In genomic region chr11:65884716-65885092, GRCh38 we compare ENCODE assay signal across 8 cellular contexts. TPM values are rescaled to one million over a fixed set of nuclear protein-coding genes. Genes with fewer than 3 reads are reported as not detected.
DNase-seq lines count a peak whose midpoint lies in the region; ATAC-seq, FAIRE-seq and TF ChIP-seq lines count a peak whose summit lies in the region.

No MANE protein-coding gene starts in this region.

- no peak overlapping the region for H3K4me3 Mint-ChIP-seq in WTC11

- peak; percentile 16 to 49; a peak in 5 of 6 replicates for ATAC-seq in A549
- peak; percentile 33 for ATAC-seq in GM18867 (IDR thresholded peaks at IDR 0.05; ENCODE audit: unreplicated experiment)
- ATAC-seq in WTC11: peak; percentile 32
- ATAC-seq in HG02678 (IDR thresholded peaks at IDR 0.05; ENCODE audit: unreplicated experiment): no peak

- TF ChIP-seq EP300 in A549 (IDR thresholded peaks at IDR 0.05): no peak

- FAIRE-seq in A549 (lab: Jason Lieb, UNC) (peak; percentile 80), bronchial epithelial cell (lab: Jason Lieb, UNC) (peak; percentile 36)

- H3K9me3 ChIP-seq in A549: no peaks in the 10 kb centered on the region

- WGBS in A549 (ENCODE audit: missing lambda C conversion rate): 17% methylated on average over 8 of the region's 9 CpGs

- H3K27ac ChIP-seq in A549: no peak overlapping the region

- H3K36me3 Mint-ChIP-seq in WTC11: peaks cover 42% of the 10 kb centered on the region

- peaks cover 8% of the 10 kb centered on the region for H3K27me3 Mint-ChIP-seq in WTC11 (ENCODE audit: low read depth)

- peaks cover 28% of the 10 kb centered on the region for H3K36me3 ChIP-seq in bronchial epithelial cell (ENCODE audit: control insufficient read depth, insufficient read depth, low read length)

- H3K4me3 ChIP-seq in A549 (no peak overlapping the region), bronchial epithelial cell (ENCODE audit: low read depth, low read length) (no peak overlapping the region)

- no peaks in the 10 kb centered on the region for H3K27me3 ChIP-seq in bronchial epithelial cell (ENCODE audit: control insufficient read depth, insufficient read depth, low read length)

- peak; percentile 97 for TF ChIP-seq CTCF in A549 (IDR thresholded peaks at IDR 0.05)
- TF ChIP-seq CTCF in WTC11 (IDR thresholded peaks at IDR 0.05): peak; percentile 95
- peak; percentile 100 for TF ChIP-seq CTCF in bronchial epithelial cell (IDR thresholded peaks at IDR 0.05; ENCODE audit: insufficient read depth, low read length, severe bottlenecking)

- no peak for TF ChIP-seq POLR2A in A549 (IDR thresholded peaks at IDR 0.05; ENCODE audit: low read length)

- CTCF ChIA-PET in A549 (lab: Yijun Ruan, JAX) (interaction anchor here (0.6 to 20.5 kb wide), 65 partner anchors 7 to 368 kb away, joined by 3 to 618 read pairs (median 5); partner anchors contain the start of genes AP5B1, BANF1, C11orf68 and CFL1), WTC11 (lab: Charles Lee) (interaction anchor here (0.5 to 11.9 kb wide), 73 partner anchors 10 to 870 kb away, joined by 3 to 539 read pairs (median 5); partner anchors contain the start of genes AP5B1, ARL2, BANF1 and CFL1)

- DNase-seq in A549 (ENCODE audit: low read depth in 1 of 2, low spot score in 1 of 2) (peak; percentile 83 to 93), NCI-H2196 treated with DMSO at 0.1 percent for 48 hours (lab: John Stamatoyannopoulos, UW; ENCODE audit: unreplicated experiment) (peak; percentile 73), WTC11 (ENCODE audit: low spot score) (peak; percentile 87), bronchial epithelial cell (ENCODE audit: low read depth) (peak; percentile 55), kidney glomerular epithelial cell (lab: John Stamatoyannopoulos, UW) (peak; percentile 70)
- DNase-seq in stimulated activated CD4-positive, alpha-beta T cell treated with anti-CD3 and anti-CD28 coated beads, Interleukin-2, amount 100 ng/mL, for 48 hours: peak; percentile 80 to 85

- no peaks in the 10 kb centered on the region for H3K9me3 Mint-ChIP-seq in WTC11

- H3K4me1 ChIP-seq in A549: peaks cover 25% of the 10 kb centered on the region

- peaks cover 24% of the 10 kb centered on the region for H3K4me1 Mint-ChIP-seq in WTC11

- peak; percentile 81 to 84 for TF ChIP-seq RAD21 in A549 (conservative IDR thresholded peaks at IDR 0.05 in 1 of 2, IDR thresholded peaks at IDR 0.05 in 1 of 2)

- POLR2A ChIA-PET in A549 (lab: Yijun Ruan, JAX): interaction anchor here (1.1 to 1.6 kb wide), 5 partner anchors 13 to 173 kb away, joined by 3 to 9 read pairs (median 4); partner anchors contain the start of gene FOSL1
- POLR2A ChIA-PET in WTC11 (lab: Charles Lee): interaction anchor here (0.6 to 2.2 kb wide), 4 partner anchors 16 to 33 kb away, joined by 3 to 16 read pairs (median 4); partner anchors contain the start of genes CFL1 and MUS81

- no peak overlapping the region for H3K4me2 ChIP-seq in A549

- no peak overlapping the region for H3K27ac Mint-ChIP-seq in WTC11

TF ChIP-seq in A549, 52 proteins besides CTCF, POLR2A, EP300 and RAD21:
- TF ChIP-seq KDM5A (IDR thresholded peaks at IDR 0.05) (no peak), ZC3H11A (IDR thresholded peaks at IDR 0.05) (no peak), JUNB (IDR thresholded peaks at IDR 0.05) (no peak), NR3C1 (IDR thresholded peaks at IDR 0.05) (no peak), HEYL (CRISPR knock-in tag; IDR thresholded peaks at IDR 0.05) (no peak), JUN (IDR thresholded peaks at IDR 0.05) (no peak), NFE2L2 (conservative IDR thresholded peaks at IDR 0.05; ENCODE audit: low read length) (no peak), KDM1A (IDR thresholded peaks at IDR 0.05; ENCODE audit: low read depth) (no peak), CEBPB (IDR thresholded peaks at IDR 0.05) (no peak), MAX (IDR thresholded peaks at IDR 0.05) (peak; percentile 65), ZFP36 (IDR thresholded peaks at IDR 0.05; ENCODE audit: borderline replicate concordance, partially characterized antibody) (no peak), MAZ (IDR thresholded peaks at IDR 0.05; ENCODE audit: borderline replicate concordance, low read depth, low read length) (0 out of 2 replicates have a peak, but pooled peaks have one; percentile 43), SMC3 (IDR thresholded peaks at IDR 0.05) (peak; percentile 90)

TF ChIP-seq in WTC11, 78 proteins besides CTCF, POLR2A, EP300 and RAD21 (continues in another document):
- TF ChIP-seq, protein P1, sequence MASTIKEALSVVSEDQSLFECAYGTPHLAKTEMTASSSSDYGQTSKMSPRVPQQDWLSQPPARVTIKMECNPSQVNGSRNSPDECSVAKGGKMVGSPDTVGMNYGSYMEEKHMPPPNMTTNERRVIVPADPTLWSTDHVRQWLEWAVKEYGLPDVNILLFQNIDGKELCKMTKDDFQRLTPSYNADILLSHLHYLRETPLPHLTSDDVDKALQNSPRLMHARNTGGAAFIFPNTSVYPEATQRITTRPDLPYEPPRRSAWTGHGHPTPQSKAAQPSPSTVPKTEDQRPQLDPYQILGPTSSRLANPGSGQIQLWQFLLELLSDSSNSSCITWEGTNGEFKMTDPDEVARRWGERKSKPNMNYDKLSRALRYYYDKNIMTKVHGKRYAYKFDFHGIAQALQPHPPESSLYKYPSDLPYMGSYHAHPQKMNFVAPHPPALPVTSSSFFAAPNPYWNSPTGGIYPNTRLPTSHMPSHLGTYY (CRISPR knock-in tag; IDR thresholded peaks at IDR 0.05): no peak
- TF ChIP-seq OVOL2 (CRISPR knock-in tag; IDR thresholded peaks at IDR 0.05; ENCODE audit: borderline replicate concordance) (no peak), ETV6 (CRISPR knock-in tag; IDR thresholded peaks at IDR 0.05) (0 out of 2 replicates have a peak, but pooled peaks have one; percentile 8), MYBL2 (CRISPR knock-in tag; IDR thresholded peaks at IDR 0.05) (0 out of 2 replicates have a peak, but pooled peaks have one; percentile 21), ZNF219 (CRISPR knock-in tag; IDR thresholded peaks at IDR 0.05; ENCODE audit: borderline replicate concordance) (no peak)
- TF ChIP-seq, protein P2, sequence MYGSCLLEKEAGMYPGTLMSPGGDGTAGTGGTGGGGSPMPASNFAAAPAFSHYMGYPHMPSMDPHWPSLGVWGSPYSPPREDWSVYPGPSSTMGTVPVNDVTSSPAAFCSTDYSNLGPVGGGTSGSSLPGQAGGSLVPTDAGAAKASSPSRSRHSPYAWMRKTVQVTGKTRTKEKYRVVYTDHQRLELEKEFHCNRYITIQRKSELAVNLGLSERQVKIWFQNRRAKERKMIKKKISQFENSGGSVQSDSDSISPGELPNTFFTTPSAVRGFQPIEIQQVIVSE (CRISPR knock-in tag; IDR thresholded peaks at IDR 0.05; ENCODE audit: borderline replicate concordance): no peak
- TF ChIP-seq, protein P3, sequence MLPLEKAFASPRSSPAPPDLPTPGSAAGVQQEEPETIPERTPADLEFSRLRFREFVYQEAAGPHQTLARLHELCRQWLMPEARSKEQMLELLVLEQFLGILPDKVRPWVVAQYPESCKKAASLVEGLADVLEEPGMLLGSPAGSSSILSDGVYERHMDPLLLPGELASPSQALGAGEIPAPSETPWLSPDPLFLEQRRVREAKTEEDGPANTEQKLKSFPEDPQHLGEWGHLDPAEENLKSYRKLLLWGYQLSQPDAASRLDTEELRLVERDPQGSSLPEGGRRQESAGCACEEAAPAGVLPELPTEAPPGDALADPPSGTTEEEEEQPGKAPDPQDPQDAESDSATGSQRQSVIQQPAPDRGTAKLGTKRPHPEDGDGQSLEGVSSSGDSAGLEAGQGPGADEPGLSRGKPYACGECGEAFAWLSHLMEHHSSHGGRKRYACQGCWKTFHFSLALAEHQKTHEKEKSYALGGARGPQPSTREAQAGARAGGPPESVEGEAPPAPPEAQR (CRISPR knock-in tag; IDR thresholded peaks at IDR 0.05): no peak

RNA-seq across cellular contexts. Expression of gene FIBP, which starts 3.6 kb away (rescaled TPM):
- polyA plus RNA-seq in A549 (2011; rRNA removed) (72.2 and 83.0 TPM in 2 replicates), A549 (2017; fragmentation: RNase III; extraction: RNeasy Plus Mini Kit Qiagen cat#74134 plus additional on column Dnase treatment) (60.4 to 66.2 TPM (median 65.3 TPM) in 3 replicates)
- polyA plus RNA-seq in A549 (2012; cell fraction: cytosol; rRNA removed): 119 and 157 TPM in 2 replicates
- 121 and 152 TPM in 2 replicates for polyA plus RNA-seq in A549 (2012; cell fraction: nucleus; rRNA removed)
- 81.2 and 91.4 TPM in 2 replicates for polyA minus RNA-seq in A549 (2011; rRNA and poly(A)+ RNA removed)
- total RNA-seq in WTC11 (2021) (91.6 to 93.1 TPM (median 92.2 TPM) in 3 replicates), bronchial epithelial cell (103 and 157 TPM in 2 replicates)

RNA-seq across cellular contexts. Expression of gene CTSW, which starts 5.1 kb away (rescaled TPM):
- polyA plus RNA-seq in A549 (2011; rRNA removed) (not detected in 2 replicates), A549 (2017; fragmentation: RNase III; extraction: RNeasy Plus Mini Kit Qiagen cat#74134 plus additional on column Dnase treatment) (not detected in 3 replicates)
- polyA plus RNA-seq in A549 (2012; cell fraction: cytosol; rRNA removed): 0.03 TPM in 2 replicates
- polyA plus RNA-seq in A549 (2012; cell fraction: nucleus; rRNA removed): 0.07 TPM in 1 of 2 replicates, not detected in the other
- polyA minus RNA-seq in A549 (2011; rRNA and poly(A)+ RNA removed): not detected in 2 replicates
- total RNA-seq in WTC11 (2021) (0.18 TPM in 1 of 3 replicates, not detected in the others), bronchial epithelial cell (not detected in 2 replicates)

RNA-seq across cellular contexts. Expression of gene CCDC85B, which starts 5.8 kb away (rescaled TPM):
- polyA plus RNA-seq in A549 (2011; rRNA removed) (5.4 and 7.3 TPM in 2 replicates), A549 (2017; fragmentation: RNase III; extraction: RNeasy Plus Mini Kit Qiagen cat#74134 plus additional on column Dnase treatment) (24.3 to 35.2 TPM (median 27.5 TPM) in 3 replicates)
- polyA plus RNA-seq in A549 (2012; cell fraction: cytosol; rRNA removed): 66.8 and 76.8 TPM in 2 replicates
- 45.5 and 55.1 TPM in 2 replicates for polyA plus RNA-seq in A549 (2012; cell fraction: nucleus; rRNA removed)
- polyA minus RNA-seq in A549 (2011; rRNA and poly(A)+ RNA removed): 1.7 and 2.4 TPM in 2 replicates
- total RNA-seq in WTC11 (2021) (52.7 to 55.3 TPM (median 53.0 TPM) in 3 replicates), bronchial epithelial cell (19.6 and 29.7 TPM in 2 replicates)

RNA-seq across cellular contexts. Expression of gene EFEMP2, which starts 12.1 kb away (rescaled TPM):
- polyA plus RNA-seq in A549 (2011; rRNA removed): 0.89 and 1.3 TPM in 2 replicates
- 1.2 and 1.4 TPM in 2 replicates for polyA plus RNA-seq in A549 (2012; cell fraction: cytosol; rRNA removed)
- 16.6 and 16.8 TPM in 2 replicates for polyA plus RNA-seq in A549 (2012; cell fraction: nucleus; rRNA removed)
- 0.98 to 1.5 TPM (median 1.4 TPM) in 3 replicates for polyA plus RNA-seq in A549 (2017; fragmentation: RNase III; extraction: RNeasy Plus Mini Kit Qiagen cat#74134 plus additional on column Dnase treatment)
- polyA minus RNA-seq in A549 (2011; rRNA and poly(A)+ RNA removed): 1.1 and 1.4 TPM in 2 replicates
- total RNA-seq in WTC11 (2021): 14.2 to 17.9 TPM (median 17.8 TPM) in 3 replicates
- 2.9 and 5.6 TPM in 2 replicates for total RNA-seq in bronchial epithelial cell

RNA-seq across cellular contexts. Expression of gene FOSL1, which starts 15.5 kb away (rescaled TPM):
- polyA plus RNA-seq in A549 (2011; rRNA removed) (6.7 and 9.6 TPM in 2 replicates), A549 (2017; fragmentation: RNase III; extraction: RNeasy Plus Mini Kit Qiagen cat#74134 plus additional on column Dnase treatment) (24.1 to 55.8 TPM (median 24.1 TPM) in 3 replicates)
- polyA plus RNA-seq in A549 (2012; cell fraction: cytosol; rRNA removed): 25.5 and 36.0 TPM in 2 replicates
- 52.3 and 65.0 TPM in 2 replicates for polyA plus RNA-seq in A549 (2012; cell fraction: nucleus; rRNA removed)
- polyA minus RNA-seq in A549 (2011; rRNA and poly(A)+ RNA removed): 12.7 and 21.5 TPM in 2 replicates
- total RNA-seq in WTC11 (2021) (16.3 to 20.5 TPM (median 17.1 TPM) in 3 replicates), bronchial epithelial cell (2.6 and 3.1 TPM in 2 replicates)

Comparison
In these comparisons a context has a peak if more than half of its experiments do, and no peak if none do; other contexts are left out.
1. Of the 8 proteins assayed by ChIP-seq in both WTC11 and A549: peak only in WTC11: HMGXB4; only in A549: MAX; in both: CTCF; in neither: 5.